1 cellular context compared by ENCODE assay signal in genomic region chr20:46640536-46641311, GRCh38.
A peak's percentile ranks its signal among the peaks of the same experiment; 100 is the strongest.
TF ChIP-seq lines count a peak whose summit lies in the region.

No MANE protein-coding gene starts in this region.

TF ChIP-seq in HepG2, 621 proteins besides CTCF, POLR2A, EP300 and RAD21 (continues in another document):
- TF ChIP-seq ARNT2 (CRISPR knock-in tag; IDR thresholded peaks at IDR 0.05; ENCODE audit: low read depth) (no peak), ZNF33B (CRISPR knock-in tag; IDR thresholded peaks at IDR 0.05) (peak; percentile 20; the same call in 1 of the 2 replicates), MEIS2 (CRISPR knock-in tag; IDR thresholded peaks at IDR 0.05) (no peak; the same call in 1 of the 2 replicates), ZKSCAN1 (IDR thresholded peaks at IDR 0.05; ENCODE audit: low read length) (peak; percentile 96), DDIT3 (CRISPR knock-in tag; IDR thresholded peaks at IDR 0.05) (no peak), ZNF503 (CRISPR knock-in tag; IDR thresholded peaks at IDR 0.05) (peak; percentile 79; the same call in 1 of the 2 replicates), ZNF430 (CRISPR knock-in tag; IDR thresholded peaks at IDR 0.05) (no peak; the same call in 1 of the 2 replicates), ZBTB2 (CRISPR knock-in tag; IDR thresholded peaks at IDR 0.05; ENCODE audit: low read depth) (no peak), FUBP1 (CRISPR knock-in tag; IDR thresholded peaks at IDR 0.05; ENCODE audit: borderline replicate concordance) (no peak), DRAP1 (CRISPR knock-in tag; IDR thresholded peaks at IDR 0.05) (no peak), ZNF335 (CRISPR knock-in tag; IDR thresholded peaks at IDR 0.05) (0 out of 2 replicates have a peak, but pooled peaks have one; percentile 27), HNF4G (IDR thresholded peaks at IDR 0.05; ENCODE audit: borderline replicate concordance, low read depth, low read length) (0 out of 2 replicates have a peak, but pooled peaks have one; percentile 57), HNF4G (CRISPR knock-in tag; IDR thresholded peaks at IDR 0.05; ENCODE audit: borderline replicate concordance, low read depth) (peak; percentile 70; the same call in 1 of the 2 replicates), GFI1 (CRISPR knock-in tag; IDR thresholded peaks at IDR 0.05; ENCODE audit: borderline replicate concordance) (no peak; the same call in 1 of the 2 replicates), NFRKB (IDR thresholded peaks at IDR 0.05) (no peak), ARNTL (CRISPR knock-in tag; IDR thresholded peaks at IDR 0.05) (peak; percentile 81), PRDM10 (CRISPR knock-in tag; IDR thresholded peaks at IDR 0.05; ENCODE audit: low read depth) (peak; percentile 56; the same call in 1 of the 2 replicates), ARID4A (CRISPR knock-in tag; IDR thresholded peaks at IDR 0.05; ENCODE audit: borderline replicate concordance) (peak; percentile 69; the same call in 1 of the 2 replicates), ZBTB34 (CRISPR knock-in tag; IDR thresholded peaks at IDR 0.05) (no peak), TEAD2 (CRISPR knock-in tag; IDR thresholded peaks at IDR 0.05) (no peak), SNAI1 (CRISPR knock-in tag; IDR thresholded peaks at IDR 0.05; ENCODE audit: borderline replicate concordance) (no peak), MEIS1 (CRISPR knock-in tag; IDR thresholded peaks at IDR 0.05; ENCODE audit: borderline replicate concordance) (peak; percentile 45; the same call in 1 of the 2 replicates), U2AF2 (IDR thresholded peaks at IDR 0.05; ENCODE audit: low read depth, low read length) (no peak), TBX2 (CRISPR knock-in tag; IDR thresholded peaks at IDR 0.05; ENCODE audit: borderline replicate concordance) (peak; percentile 87), ZBTB7A (CRISPR knock-in tag; IDR thresholded peaks at IDR 0.05) (peak; percentile 9; the same call in 1 of the 2 replicates), TSC22D2 (CRISPR knock-in tag; IDR thresholded peaks at IDR 0.05; ENCODE audit: borderline replicate concordance) (no peak; the same call in 1 of the 2 replicates), ZNF720 (CRISPR knock-in tag; IDR thresholded peaks at IDR 0.05) (no peak), SCMH1 (CRISPR knock-in tag; IDR thresholded peaks at IDR 0.05; ENCODE audit: borderline replicate concordance) (no peak), ZNF569 (CRISPR knock-in tag; IDR thresholded peaks at IDR 0.05; ENCODE audit: borderline replicate concordance) (no peak), ZNF367 (CRISPR knock-in tag; IDR thresholded peaks at IDR 0.05; ENCODE audit: borderline replicate concordance) (no peak), KDM4B (CRISPR knock-in tag; IDR thresholded peaks at IDR 0.05) (0 out of 2 replicates have a peak, but pooled peaks have one; percentile 20), NR1H2 (CRISPR knock-in tag; IDR thresholded peaks at IDR 0.05; ENCODE audit: borderline replicate concordance, low read depth) (no peak), HDAC2 (CRISPR knock-in tag; IDR thresholded peaks at IDR 0.05) (peak; percentile 64; the same call in 1 of the 2 replicates), SIX4 (CRISPR knock-in tag; IDR thresholded peaks at IDR 0.05) (peak; percentile 79; the same call in 1 of the 2 replicates), ZNF577 (CRISPR knock-in tag; IDR thresholded peaks at IDR 0.05; ENCODE audit: borderline replicate concordance, low read depth) (no peak), USF2 (IDR thresholded peaks at IDR 0.05; ENCODE audit: low read depth, low read length) (no peak), USF2 (CRISPR knock-in tag; IDR thresholded peaks at IDR 0.05; ENCODE audit: borderline replicate concordance) (no peak), TAF15 (IDR thresholded peaks at IDR 0.05; ENCODE audit: low read depth, low read length, poor library complexity, severe bottlenecking) (no peak), CBX2 (IDR thresholded peaks at IDR 0.05; ENCODE audit: low read depth, low read length) (no peak), CBX2 (CRISPR knock-in tag; IDR thresholded peaks at IDR 0.05; ENCODE audit: low read depth) (no peak), RAD51 (IDR thresholded peaks at IDR 0.05; ENCODE audit: borderline replicate concordance) (no peak), KLF15 (CRISPR knock-in tag; IDR thresholded peaks at IDR 0.05; ENCODE audit: borderline replicate concordance) (no peak), ZNF329 (CRISPR knock-in tag; IDR thresholded peaks at IDR 0.05; ENCODE audit: low read depth) (no peak), ZNF34 (CRISPR knock-in tag; IDR thresholded peaks at IDR 0.05; ENCODE audit: borderline replicate concordance) (no peak), ZMYM2 (CRISPR knock-in tag; IDR thresholded peaks at IDR 0.05) (peak; percentile 90), ZBTB8A (CRISPR knock-in tag; IDR thresholded peaks at IDR 0.05; ENCODE audit: borderline replicate concordance, low read depth) (no peak), ZNF225 (CRISPR knock-in tag; IDR thresholded peaks at IDR 0.05) (0 out of 2 replicates have a peak, but pooled peaks have one; percentile 58)
